Comparison of ENCODE assay signal across 21 cellular contexts in genomic region chr10:48317321-48317990, GRCh38. TPM values are rescaled to one million over a fixed set of nuclear protein-coding genes. Genes with fewer than 3 reads are reported as not detected.
"Had no signal": no experiment of that assay in that cellular context is flagged by ENCODE, and none has a peak within 500 bp of the region (broad histone marks: within the 10 kb centered on the region; RNA-seq: fewer than 3 reads in every experiment).

No MANE protein-coding gene starts in this region.

- H3K9me2 ChIP-seq: SK-N-SH had no signal

- H3K27ac Mint-ChIP-seq: activated CD4-positive, alpha-beta memory T cell treated with anti-CD3 and anti-CD28 coated beads, Interleukin-2, amount 10 ng/mL, durations not matched to agents 7 days and 5 days; activated naive CD4-positive, alpha-beta T cell treated with anti-CD3 and anti-CD28 coated beads, Interleukin-2, amount 10 ng/mL, durations not matched to agents 7 days and 5 days; progenitor cell of endocrine pancreas; T-helper 2 cell treated with Interferon-gamma antibody and Interleukin-4, amounts not matched to agents 5 μg/mL and 100 μg/mL, for 36 hours had no signal

- H3K36me3 Mint-ChIP-seq: activated naive CD4-positive, alpha-beta T cell treated with anti-CD3 and anti-CD28 coated beads, Interleukin-2, amount 10 ng/mL, durations not matched to agents 7 days and 5 days had no signal

- DNase-seq: activated CD4-positive, alpha-beta memory T cell treated with anti-CD3 and anti-CD28 coated beads, Interleukin-2, amount 10 ng/mL, durations not matched to agents 7 days and 5 days; activated effector memory CD4-positive, alpha-beta T cell treated with Interleukin-2 at 50 U/mL for 16 hours; activated naive CD4-positive, alpha-beta T cell treated with anti-CD3 and anti-CD28 coated beads, Interleukin-2, amount 10 ng/mL, durations not matched to agents 7 days and 5 days; activated T-cell treated with anti-CD3 and anti-CD28 coated beads, Interleukin-2, amount 50 U/mL, for 4 hours; dorsolateral prefrontal cortex; erythroblast; foreskin melanocyte; hypothalamus; islet precursor cell; midbrain; right cardiac atrium; SK-N-SH; stomach; upper lobe of right lung had no signal

- H3K9me3 ChIP-seq: SK-N-SH, stomach, upper lobe of right lung had no signal

- H3K36me3 ChIP-seq: stomach, upper lobe of right lung had no signal

- H3K9ac ChIP-seq: SK-N-SH had no signal

- H3K27me3 Mint-ChIP-seq: activated CD4-positive, alpha-beta memory T cell treated with anti-CD3 and anti-CD28 coated beads, Interleukin-2, amount 10 ng/mL, durations not matched to agents 7 days and 5 days; activated naive CD4-positive, alpha-beta T cell treated with anti-CD3 and anti-CD28 coated beads, Interleukin-2, amount 10 ng/mL, durations not matched to agents 7 days and 5 days; progenitor cell of endocrine pancreas had no signal

- H3K27me3 ChIP-seq: dorsolateral prefrontal cortex, stomach, upper lobe of right lung had no signal

- ATAC-seq: left lobe of liver, right cardiac atrium, upper lobe of right lung had no signal

- H3K4me3 ChIP-seq: dorsolateral prefrontal cortex, stomach, upper lobe of right lung had no signal

- H3K4me2 ChIP-seq: SK-N-SH had no signal

- H3K9me3 Mint-ChIP-seq: activated CD4-positive, alpha-beta memory T cell treated with anti-CD3 and anti-CD28 coated beads, Interleukin-2, amount 10 ng/mL, durations not matched to agents 7 days and 5 days; activated naive CD4-positive, alpha-beta T cell treated with anti-CD3 and anti-CD28 coated beads, Interleukin-2, amount 10 ng/mL, durations not matched to agents 7 days and 5 days; activated T-cell treated with anti-CD3 and anti-CD28 coated beads, Interleukin-2, amount 50 U/mL, for 4 hours; T-helper 2 cell treated with Interferon-gamma antibody and Interleukin-4, amounts not matched to agents 5 μg/mL and 100 μg/mL, for 36 hours had no signal

- H3K4me3 Mint-ChIP-seq: activated CD4-positive, alpha-beta memory T cell treated with anti-CD3 and anti-CD28 coated beads, Interleukin-2, amount 10 ng/mL, durations not matched to agents 7 days and 5 days; activated naive CD4-positive, alpha-beta T cell treated with anti-CD3 and anti-CD28 coated beads, Interleukin-2, amount 10 ng/mL, durations not matched to agents 7 days and 5 days; activated T-cell treated with anti-CD3 and anti-CD28 coated beads, Interleukin-2, amount 50 U/mL, for 4 hours; T-helper 2 cell treated with Interferon-gamma antibody and Interleukin-4, amounts not matched to agents 5 μg/mL and 100 μg/mL, for 36 hours had no signal

RNA-seq across cellular contexts. Expression of gene FRMPD2, which starts 43.0 kb away (rescaled TPM):
- total RNA-seq: activated CD4-positive, alpha-beta memory T cell treated with anti-CD3 and anti-CD28 coated beads, Interleukin-2, amount 10 ng/mL, durations not matched to agents 7 days and 5 days; activated T-cell treated with anti-CD3 and anti-CD28 coated beads, Interleukin-2, amount 50 U/mL, for 4 hours; cardiac septum; left lobe of liver; myocyte; omental fat pad; skeletal muscle tissue; upper lobe of right lung had no signal
